Comparison of ENCODE assay signal across 9 cellular contexts in genomic region chr4:166324321-166324720, GRCh38.
A peak's percentile ranks its signal among the peaks of the same experiment; 100 is the strongest.
DNase-seq lines count a peak whose midpoint lies in the region; ATAC-seq and TF ChIP-seq lines count a peak whose summit lies in the region.
"Had no signal": no experiment of that assay in that cellular context is flagged by ENCODE, and none has a peak within 500 bp of the region (broad histone marks: within the 10 kb centered on the region; RNA-seq: fewer than 3 reads in every experiment).

No MANE protein-coding gene starts in this region.

- H3K27me3 Mint-ChIP-seq in activated T-helper 2 cell treated with anti-CD3 and anti-CD28 coated beads, Interferon-gamma antibody, Interleukin-2, Interleukin-4, amounts not matched to agents 10 μg/mL and 5 μg/mL and 100 μg/mL, durations not matched to agents 14 hours and 24 hours and 36 hours (ENCODE audit: low read depth): no peaks in the 10 kb centered on the region

- TF ChIP-seq POLR2A in thyroid gland (IDR thresholded peaks at IDR 0.05): no peak

- no peaks in the 10 kb centered on the region for H3K36me3 Mint-ChIP-seq in activated T-helper 2 cell treated with anti-CD3 and anti-CD28 coated beads, Interferon-gamma antibody, Interleukin-2, Interleukin-4, amounts not matched to agents 10 μg/mL and 5 μg/mL and 100 μg/mL, durations not matched to agents 14 hours and 24 hours and 36 hours (ENCODE audit: low read depth)

- H3K27me3 ChIP-seq in SU-DHL-6 (ENCODE audit: low read length) (no peaks in the 10 kb centered on the region), thyroid gland (no peaks in the 10 kb centered on the region), psoas muscle (ENCODE audit: insufficient read depth in 3 of 3, low read length in 2 of 3) (no peaks in the 10 kb centered on the region)
- H3K27me3 ChIP-seq: neutrophil had no signal

- DNase-seq in left colon: peak in 1 of 2 donors; percentile 65
- no peak for DNase-seq in thyroid gland
- DNase-seq in psoas muscle: no peak
- no peak for DNase-seq in activated T-helper 2 cell treated with anti-CD3 and anti-CD28 coated beads, Interferon-gamma antibody, Interleukin-2, Interleukin-4, amounts not matched to agents 10 μg/mL and 5 μg/mL and 100 μg/mL, durations not matched to agents 14 hours and 24 hours and 36 hours (ENCODE audit: low spot score)
- DNase-seq in ureter (ENCODE audit: low spot score): no peak

- H3K9me2 ChIP-seq in SU-DHL-6 (replicated peaks; ENCODE audit: insufficient read depth, low read length): no peaks in the 10 kb centered on the region

- 0 out of 2 replicates have a peak, but pooled peaks cover 2% of the 10 kb centered on the region for H3F3A ChIP-seq in SU-DHL-6 (ENCODE audit: insufficient read depth)

- no peak overlapping the region for H3K9ac ChIP-seq in SU-DHL-6 (ENCODE audit: low read length)

- H3K4me3 ChIP-seq in SU-DHL-6 (ENCODE audit: insufficient read depth, low read length, poor library complexity, severe bottlenecking) (no peak overlapping the region), thyroid gland (replicated peaks in 1 of 3) (no peak overlapping the region), psoas muscle (no peak overlapping the region)

- TF ChIP-seq CTCF in GM12872 (IDR thresholded peaks at IDR 0.05; ENCODE audit: insufficient read depth, low read depth, low read length): peak; percentile 48; the same call in 2 of the 3 replicates
- TF ChIP-seq CTCF in SU-DHL-6 (IDR thresholded peaks at IDR 0.05; ENCODE audit: insufficient read depth, low read length, poor library complexity, severe bottlenecking): peak; percentile 44
- no peak for TF ChIP-seq CTCF in thyroid gland (IDR thresholded peaks at IDR 0.05)
- TF ChIP-seq CTCF in psoas muscle (IDR thresholded peaks at IDR 0.05): no peak

- no peaks in the 10 kb centered on the region for H3K9me3 ChIP-seq in SU-DHL-6 (ENCODE audit: insufficient read depth, low read length)
- H3K9me3 ChIP-seq in thyroid gland: no peaks in the 10 kb centered on the region
- H3K9me3 ChIP-seq in psoas muscle: no peaks in the 10 kb centered on the region
- H3K9me3 ChIP-seq: neutrophil had no signal

- H2AFZ ChIP-seq in SU-DHL-6 (ENCODE audit: low read depth, low read length, severe bottlenecking): peak overlapping the region; percentile 70

- intact Hi-C loops in left colon (cut with DNase I, micrococcal nuclease) (no loop called here), thyroid gland (cut with DNase I) (no loop called here), psoas muscle (cut with DNase I) (no loop called here)
- intact Hi-C loops in activated T-helper 2 cell treated with anti-CD3 and anti-CD28 coated beads, Interferon-gamma antibody, Interleukin-2, Interleukin-4, amounts not matched to agents 10 μg/mL and 5 μg/mL and 100 μg/mL, durations not matched to agents 14 hours and 24 hours and 36 hours (cut with micrococcal nuclease): no loop called here

- no peaks in the 10 kb centered on the region for H4K20me1 ChIP-seq in SU-DHL-6 (ENCODE audit: low read depth, low read length)

- H3K4me1 Mint-ChIP-seq in activated T-helper 2 cell treated with anti-CD3 and anti-CD28 coated beads, Interferon-gamma antibody, Interleukin-2, Interleukin-4, amounts not matched to agents 10 μg/mL and 5 μg/mL and 100 μg/mL, durations not matched to agents 14 hours and 24 hours and 36 hours (ENCODE audit: low read depth): no peaks in the 10 kb centered on the region

- H3K4me2 ChIP-seq in SU-DHL-6 (ENCODE audit: low read depth, low read length, poor library complexity, severe bottlenecking): no peak overlapping the region

- H3K4me1 ChIP-seq in thyroid gland: no peaks in the 10 kb centered on the region
- H3K4me1 ChIP-seq in psoas muscle: no peaks in the 10 kb centered on the region

- H3K36me3 ChIP-seq in SU-DHL-6 (ENCODE audit: low read length) (no peaks in the 10 kb centered on the region), thyroid gland (no peaks in the 10 kb centered on the region), psoas muscle (ENCODE audit: insufficient read depth in 1 of 2, low read depth in 1 of 2) (no peaks in the 10 kb centered on the region)
- H3K36me3 ChIP-seq: neutrophil had no signal

- ATAC-seq in HG03354 (IDR thresholded peaks at IDR 0.05; ENCODE audit: poor library complexity, severe bottlenecking, unreplicated experiment) (peak; percentile 53), left colon (peak; percentile 67), psoas muscle (no peak)

- 42 to 53% methylated on average over 4 of the region's 4 CpGs for WGBS in thyroid gland, 2 donors
- 52 to 56% (median 54%) methylated on average over 4 of the region's 4 CpGs for WGBS in psoas muscle, 3 donors

- no peak overlapping the region for H3K27ac Mint-ChIP-seq in activated T-helper 2 cell treated with anti-CD3 and anti-CD28 coated beads, Interferon-gamma antibody, Interleukin-2, Interleukin-4, amounts not matched to agents 10 μg/mL and 5 μg/mL and 100 μg/mL, durations not matched to agents 14 hours and 24 hours and 36 hours

- no peaks in the 10 kb centered on the region for H3K9me3 Mint-ChIP-seq in activated T-helper 2 cell treated with anti-CD3 and anti-CD28 coated beads, Interferon-gamma antibody, Interleukin-2, Interleukin-4, amounts not matched to agents 10 μg/mL and 5 μg/mL and 100 μg/mL, durations not matched to agents 14 hours and 24 hours and 36 hours

- no peaks in the 10 kb centered on the region for H3K79me2 ChIP-seq in SU-DHL-6 (ENCODE audit: insufficient read depth, low read length)

- no peak overlapping the region for H3K4me3 Mint-ChIP-seq in activated T-helper 2 cell treated with anti-CD3 and anti-CD28 coated beads, Interferon-gamma antibody, Interleukin-2, Interleukin-4, amounts not matched to agents 10 μg/mL and 5 μg/mL and 100 μg/mL, durations not matched to agents 14 hours and 24 hours and 36 hours (ENCODE audit: low read depth)

- no peak overlapping the region for H3K27ac ChIP-seq in SU-DHL-6 (ENCODE audit: low read depth, low read length)
- H3K27ac ChIP-seq in thyroid gland: no peak overlapping the region
- no peak overlapping the region for H3K27ac ChIP-seq in psoas muscle
- H3K27ac ChIP-seq: neutrophil had no signal

Comparison
In these comparisons a context has a peak if more than half of its experiments do, and no peak if none do; other contexts are left out.
1. CTCF ChIP-seq: peak in GM12872 (single experiment) and SU-DHL-6 (single experiment); none in thyroid gland (0 of 6) and psoas muscle (single experiment).
2. ATAC-seq: peak in HG03354 (single experiment) and left colon (single experiment); none in psoas muscle (0 of 4).